2 cellular contexts compared by ENCODE assay signal in the genomic region with DNA sequence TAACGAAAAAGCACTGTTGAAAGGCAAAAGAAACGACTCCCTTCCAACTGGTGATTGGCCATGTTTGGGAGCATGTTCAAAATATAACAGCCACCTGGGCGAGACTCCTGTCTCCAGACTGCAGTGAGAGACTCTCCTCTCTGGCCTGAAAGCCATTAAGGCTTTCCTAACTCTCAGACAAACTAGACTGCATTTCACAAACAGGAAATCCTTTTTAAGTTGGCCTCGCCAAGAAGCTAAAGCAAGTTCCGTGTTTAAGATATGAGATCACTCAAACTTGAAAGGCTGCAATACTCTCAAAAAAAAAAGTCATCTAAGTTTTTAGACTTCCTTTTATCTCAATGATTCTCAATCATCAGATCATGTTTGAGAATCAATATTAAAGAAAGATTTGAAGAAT.
TF ChIP-seq lines count a peak whose summit lies in the region.

No MANE protein-coding gene starts in this region.

TF ChIP-seq in IMR-90, 13 proteins besides CTCF, POLR2A, EP300 and RAD21 (continued from another document):
- TF ChIP-seq, protein P1, sequence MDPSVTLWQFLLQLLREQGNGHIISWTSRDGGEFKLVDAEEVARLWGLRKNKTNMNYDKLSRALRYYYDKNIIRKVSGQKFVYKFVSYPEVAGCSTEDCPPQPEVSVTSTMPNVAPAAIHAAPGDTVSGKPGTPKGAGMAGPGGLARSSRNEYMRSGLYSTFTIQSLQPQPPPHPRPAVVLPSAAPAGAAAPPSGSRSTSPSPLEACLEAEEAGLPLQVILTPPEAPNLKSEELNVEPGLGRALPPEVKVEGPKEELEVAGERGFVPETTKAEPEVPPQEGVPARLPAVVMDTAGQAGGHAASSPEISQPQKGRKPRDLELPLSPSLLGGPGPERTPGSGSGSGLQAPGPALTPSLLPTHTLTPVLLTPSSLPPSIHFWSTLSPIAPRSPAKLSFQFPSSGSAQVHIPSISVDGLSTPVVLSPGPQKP (IDR thresholded peaks at IDR 0.05; ENCODE audit: borderline replicate concordance, low read depth, low read length) = no peak
- TF ChIP-seq CEBPB (IDR thresholded peaks at IDR 0.05; ENCODE audit: low read depth, low read length) = no peak
- TF ChIP-seq MXI1 (IDR thresholded peaks at IDR 0.05; ENCODE audit: borderline replicate concordance, low read depth, low read length) = no peak
- no peak for TF ChIP-seq NFE2L2 (IDR thresholded peaks at IDR 0.05; ENCODE audit: low read depth, low read length)
TF ChIP-seq in IMR-90: peak in this region for 0.

TF ChIP-seq in HepG2, 621 proteins besides CTCF, POLR2A, EP300 and RAD21 (continued from another document):
- no peak for TF ChIP-seq MED13 (CRISPR knock-in tag; IDR thresholded peaks at IDR 0.05)
- TF ChIP-seq CENPX (CRISPR knock-in tag; IDR thresholded peaks at IDR 0.05) = no peak
- no peak for TF ChIP-seq ARID5B (CRISPR knock-in tag; IDR thresholded peaks at IDR 0.05)
- no peak for TF ChIP-seq ZNF761 (CRISPR knock-in tag; conservative IDR thresholded peaks at IDR 0.05)
- no peak for TF ChIP-seq POLR2AphosphoS5 (IDR thresholded peaks at IDR 0.05; ENCODE audit: low read depth, low read length)
